In the genomic region with DNA sequence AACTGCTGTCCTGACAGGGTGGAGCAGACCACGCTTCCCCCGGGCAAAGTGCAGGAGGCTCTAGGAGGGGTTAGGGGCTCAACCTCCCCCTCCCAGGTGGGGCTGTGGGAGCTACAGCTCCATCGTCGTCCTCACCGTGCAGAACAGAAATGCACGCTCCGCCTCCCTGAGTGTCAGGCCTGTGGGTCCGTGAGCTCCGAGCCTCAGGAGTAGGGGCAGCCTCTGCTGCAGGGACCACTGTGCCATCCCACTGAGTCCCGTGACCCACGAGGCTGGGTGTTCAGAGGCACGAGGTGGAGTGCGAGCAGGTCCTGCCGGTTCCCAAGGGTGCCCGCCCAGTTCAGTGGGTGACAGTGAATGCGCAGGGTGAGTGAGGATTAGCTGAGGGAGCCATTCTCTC, we compare ENCODE assay signal across 22 cellular contexts. TPM values are rescaled to one million over a fixed set of nuclear protein-coding genes. Genes with fewer than 3 reads are reported as not detected.
"Had no signal": no experiment of that assay in that cellular context is flagged by ENCODE, and none has a peak within 500 bp of the region (broad histone marks: within the 10 kb centered on the region; RNA-seq: fewer than 3 reads in every experiment).

No MANE protein-coding gene starts in this region.

- H3K27ac Mint-ChIP-seq: activated naive CD4-positive, alpha-beta T cell treated with anti-CD3 and anti-CD28 coated beads for 36 hours; activated naive CD8-positive, alpha-beta T cell treated with anti-CD3 and anti-CD28 coated beads, Interleukin-2, amount 50 U/mL, for 24 hours; activated T-helper 2 cell treated with anti-CD3 and anti-CD28 coated beads, Interferon-gamma antibody, Interleukin-2, Interleukin-4, amounts not matched to agents 10 μg/mL and 5 μg/mL and 100 μg/mL, durations not matched to agents 14 hours and 24 hours and 36 hours; immature natural killer cell; mesothelial cell of epicardium had no signal

- H3K4me3 Mint-ChIP-seq: activated naive CD4-positive, alpha-beta T cell treated with anti-CD3 and anti-CD28 coated beads for 36 hours; activated naive CD8-positive, alpha-beta T cell treated with anti-CD3 and anti-CD28 coated beads, Interleukin-2, amount 50 U/mL, for 24 hours; immature natural killer cell; mesothelial cell of epicardium; neural crest cell had no signal

- DNase-seq: activated CD4-positive, alpha-beta T cell treated with anti-CD3 and anti-CD28 coated beads, Interleukin-2, amount 50 U/mL, for 4 hours; activated CD4-positive, CD25-positive, alpha-beta regulatory T cell treated with anti-CD3 and anti-CD28 coated beads, Interleukin-2, amount 50 U/mL, for 72 hours; activated naive CD4-positive, alpha-beta T cell treated with anti-CD3 and anti-CD28 coated beads for 36 hours; activated naive CD8-positive, alpha-beta T cell treated with anti-CD3 and anti-CD28 coated beads, Interleukin-2, amount 50 U/mL, for 24 hours; activated T-cell treated with anti-CD3 and anti-CD28 coated beads, Interleukin-2, amount 50 U/mL, for 1 hour; central memory CD4-positive, alpha-beta T cell; cortex of kidney; effector CD4-positive, alpha-beta T cell; foreskin keratinocyte; immature natural killer cell; lower lobe of right lung; psoas muscle; stimulated activated CD4-positive, alpha-beta T cell treated with anti-CD3 and anti-CD28 coated beads, Interleukin-12 subunit alpha, Interleukin-12 subunit beta, amount 100 ng/mL, for 4 hours; stimulated activated CD4-positive, alpha-beta T cell treated with anti-CD3 and anti-CD28 coated beads, Interleukin-2, amount 100 ng/mL, for 24 hours; T-helper 1 cell; T1000; thyroid gland had no signal

- H3K9me3 ChIP-seq: lower lobe of right lung, psoas muscle, thyroid gland had no signal

- H3K4me3 ChIP-seq: lower lobe of right lung, psoas muscle, thyroid gland had no signal

- H3K27ac ChIP-seq: foreskin keratinocyte, lower lobe of right lung, psoas muscle, thyroid gland had no signal

- H3K9me3 Mint-ChIP-seq: activated naive CD4-positive, alpha-beta T cell treated with anti-CD3 and anti-CD28 coated beads for 36 hours; activated naive CD8-positive, alpha-beta T cell treated with anti-CD3 and anti-CD28 coated beads, Interleukin-2, amount 50 U/mL, for 24 hours; activated T-helper 2 cell treated with anti-CD3 and anti-CD28 coated beads, Interferon-gamma antibody, Interleukin-2, Interleukin-4, amounts not matched to agents 10 μg/mL and 5 μg/mL and 100 μg/mL, durations not matched to agents 14 hours and 24 hours and 36 hours; neural crest cell had no signal

- H3K4me1 ChIP-seq: foreskin keratinocyte, lower lobe of right lung, psoas muscle, thyroid gland had no signal

- H3K27me3 ChIP-seq: foreskin keratinocyte, thyroid gland had no signal

- H3K36me3 Mint-ChIP-seq: immature natural killer cell had no signal

- H3K36me3 ChIP-seq: lower lobe of right lung, thyroid gland had no signal

- H3K4me1 Mint-ChIP-seq: activated naive CD8-positive, alpha-beta T cell treated with anti-CD3 and anti-CD28 coated beads, Interleukin-2, amount 50 U/mL, for 24 hours; immature natural killer cell had no signal

RNA-seq across cellular contexts. Expression of a gene that starts 48.6 kb away (rescaled TPM):
- total RNA-seq: endothelial cell of umbilical vein, foreskin keratinocyte, myocyte had no signal
- polyA plus RNA-seq: endothelial cell of umbilical vein, foreskin keratinocyte had no signal
